24 cellular contexts compared by ENCODE assay signal in the genomic region with DNA sequence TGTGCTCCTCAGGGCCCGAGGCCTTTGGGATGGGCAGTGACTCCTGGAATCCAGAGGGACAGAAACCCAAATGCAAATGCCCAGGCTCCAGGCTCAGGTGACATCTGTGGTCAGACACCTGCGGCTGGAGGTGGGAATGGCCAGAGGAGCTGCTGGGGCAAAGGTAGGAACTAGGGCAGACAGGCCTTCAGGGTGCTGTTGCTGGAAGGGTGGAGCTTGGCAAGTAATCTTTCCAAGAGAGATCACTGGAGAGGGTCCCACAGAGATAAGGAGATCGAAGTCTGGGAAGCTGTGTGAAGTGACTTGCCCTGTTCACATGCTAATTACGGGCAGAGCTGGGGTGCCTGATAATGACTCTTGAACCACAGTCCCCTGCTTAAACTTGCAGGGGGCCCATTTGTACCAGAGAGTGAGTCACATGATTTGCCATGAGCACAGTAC.
DNase-seq lines count a peak whose midpoint lies in the region; TF ChIP-seq lines count a peak whose summit lies in the region.
"Had no signal": no experiment of that assay in that cellular context is flagged by ENCODE, and none has a peak within 500 bp of the region (broad histone marks: within the 10 kb centered on the region; RNA-seq: fewer than 3 reads in every experiment).

No MANE protein-coding gene starts in this region.

- no peaks in the 10 kb centered on the region for H3K9me3 ChIP-seq in HUES6 (ENCODE audit: control insufficient read depth, insufficient read depth, low read depth, low read length)
- no peaks in the 10 kb centered on the region for H3K9me3 ChIP-seq in endodermal cell (ENCODE audit: control insufficient read depth, low read length)
- H3K9me3 ChIP-seq in liver (ENCODE audit: control insufficient read depth in 4 of 4, low read length in 3 of 4): no peaks in the 10 kb centered on the region
- H3K9me3 ChIP-seq: BLaER1 treated with 17β-estradiol and CSF1 and Interleukin-3, amounts not matched to agents 10 nM and 100 nM had no signal

- H3K9ac ChIP-seq in HUES6 (ENCODE audit: low read length) (no peak overlapping the region), endodermal cell (ENCODE audit: extremely low read depth, low read length, poor library complexity, severe bottlenecking) (no peak overlapping the region), liver (ENCODE audit: low read depth in 1 of 2, low read length in 2 of 2) (no peak overlapping the region)
- H3K9ac ChIP-seq: BLaER1 treated with 17β-estradiol and CSF1 and Interleukin-3, amounts not matched to agents 10 nM and 100 nM had no signal

- H3K4me3 ChIP-seq in HUES6 (ENCODE audit: low read depth, low read length): no peak overlapping the region
- H3K4me3 ChIP-seq in endodermal cell (ENCODE audit: low read length): no peak overlapping the region
- peak overlapping the region in 2 of 3 donors; percentile 39 to 46 for H3K4me3 ChIP-seq in liver (ENCODE audit: low read depth in 1 of 3, low read length in 3 of 3)
- H3K4me3 ChIP-seq: BLaER1 treated with 17β-estradiol and CSF1 and Interleukin-3, amounts not matched to agents 10 nM and 100 nM had no signal

- no peak overlapping the region for H3K4me3 Mint-ChIP-seq in endodermal cell
- H3K4me3 Mint-ChIP-seq in progenitor cell of endocrine pancreas (ENCODE audit: low read depth): no peak overlapping the region
- H3K4me3 Mint-ChIP-seq in activated T-helper 1 cell treated with anti-CD3 and anti-CD28 coated beads, Interleukin-12 subunit alpha, Interleukin-12 subunit beta, Interleukin-2, Interleukin-4 antibody, amounts not matched to agents 30 ng/mL and 10 ng/mL and 1 ng/mL, durations not matched to agents 14 hours and 24 hours and 36 hours: no peak overlapping the region
- H3K4me3 Mint-ChIP-seq: activated B cell treated with CpG ODN at 0.5 μM for 24 hours; activated CD8-positive, alpha-beta memory T cell treated with anti-CD3 and anti-CD28 coated beads, Interleukin-2, amount 10 ng/mL, durations not matched to agents 7 days and 5 days; activated naive CD4-positive, alpha-beta T cell treated with anti-CD3 and anti-CD28 coated beads for 36 hours; activated T-cell treated with anti-CD3 and anti-CD28 coated beads, Interleukin-2, amount 50 U/mL, for 72 hours; naive thymus-derived CD4-positive, alpha-beta T cell; type B pancreatic cell had no signal

- DNase-seq in endodermal cell (peak; percentile 74), progenitor cell of endocrine pancreas (ENCODE audit: low spot score, unreplicated experiment) (no peak), A172 (ENCODE audit: low spot score) (no peak), GM19240 (ENCODE audit: insufficient read length, low spot score) (no peak)
- DNase-seq in activated T-helper 1 cell treated with anti-CD3 and anti-CD28 coated beads, Interleukin-12 subunit alpha, Interleukin-12 subunit beta, Interleukin-2, Interleukin-4 antibody, amounts not matched to agents 30 ng/mL and 10 ng/mL and 1 ng/mL, durations not matched to agents 14 hours and 24 hours and 36 hours (ENCODE audit: low spot score): no peak
- DNase-seq: activated B cell treated with CpG ODN at 0.5 μM for 24 hours; activated CD8-positive, alpha-beta memory T cell treated with anti-CD3 and anti-CD28 coated beads, Interleukin-2, amount 10 ng/mL, durations not matched to agents 7 days and 5 days; activated naive CD4-positive, alpha-beta T cell treated with anti-CD3 and anti-CD28 coated beads for 36 hours; activated T-cell treated with anti-CD3 and anti-CD28 coated beads, Interleukin-2, amount 50 U/mL, for 72 hours; DMS79 treated with DMSO at 0.1 percent for 48 hours; glutamatergic neuron; left cardiac atrium; naive thymus-derived CD4-positive, alpha-beta T cell; NCI-H1048; NCI-H187; NCI-H526; stimulated activated CD4-positive, alpha-beta T cell treated with anti-CD3 and anti-CD28 coated beads, Interleukin-2, amount 100 ng/mL, for 48 hours; SW 1271; T-helper 9 cell had no signal

- peaks cover 27% of the 10 kb centered on the region for H3K27me3 Mint-ChIP-seq in endodermal cell (ENCODE audit: insufficient read depth)
- peaks cover 7% of the 10 kb centered on the region for H3K27me3 Mint-ChIP-seq in progenitor cell of endocrine pancreas
- peaks cover 7% of the 10 kb centered on the region for H3K27me3 Mint-ChIP-seq in activated T-helper 1 cell treated with anti-CD3 and anti-CD28 coated beads, Interleukin-12 subunit alpha, Interleukin-12 subunit beta, Interleukin-2, Interleukin-4 antibody, amounts not matched to agents 30 ng/mL and 10 ng/mL and 1 ng/mL, durations not matched to agents 14 hours and 24 hours and 36 hours (ENCODE audit: insufficient read depth)

- H3K27ac ChIP-seq in HUES6 (ENCODE audit: low read depth, low read length) (0 out of 2 replicates have a peak overlapping the region, but pooled peaks have one; percentile 14), endodermal cell (ENCODE audit: low read depth, low read length) (no peak overlapping the region), liver (ENCODE audit: low read depth in 1 of 2, low read length in 2 of 2) (peak overlapping the region; percentile 53 to 57)
- H3K27ac ChIP-seq: BLaER1 treated with 17β-estradiol and CSF1 and Interleukin-3, amounts not matched to agents 10 nM and 100 nM had no signal

- TF ChIP-seq CTCF in endodermal cell (conservative IDR thresholded peaks at IDR 0.05) (no peak), liver (IDR thresholded peaks at IDR 0.05; ENCODE audit: low read depth, low read length, missing input control) (peak; percentile 3), progenitor cell of endocrine pancreas (IDR thresholded peaks at IDR 0.05; ENCODE audit: unreplicated experiment) (no peak)

- H3K4me1 Mint-ChIP-seq in endodermal cell: peaks cover 32% of the 10 kb centered on the region
- H3K4me1 Mint-ChIP-seq in progenitor cell of endocrine pancreas (ENCODE audit: low read depth): peaks cover 31% of the 10 kb centered on the region
- no peaks in the 10 kb centered on the region for H3K4me1 Mint-ChIP-seq in activated T-helper 1 cell treated with anti-CD3 and anti-CD28 coated beads, Interleukin-12 subunit alpha, Interleukin-12 subunit beta, Interleukin-2, Interleukin-4 antibody, amounts not matched to agents 30 ng/mL and 10 ng/mL and 1 ng/mL, durations not matched to agents 14 hours and 24 hours and 36 hours (ENCODE audit: low read depth)
- H3K4me1 Mint-ChIP-seq: activated B cell treated with CpG ODN at 0.5 μM for 24 hours; activated CD8-positive, alpha-beta memory T cell treated with anti-CD3 and anti-CD28 coated beads, Interleukin-2, amount 10 ng/mL, durations not matched to agents 7 days and 5 days; naive thymus-derived CD4-positive, alpha-beta T cell had no signal

- intact Hi-C loops in activated T-helper 1 cell treated with anti-CD3 and anti-CD28 coated beads, Interleukin-12 subunit alpha, Interleukin-12 subunit beta, Interleukin-2, Interleukin-4 antibody, amounts not matched to agents 30 ng/mL and 10 ng/mL and 1 ng/mL, durations not matched to agents 14 hours and 24 hours and 36 hours (cut with micrococcal nuclease): no loop called here

- no peak for TF ChIP-seq RAD21 in liver (IDR thresholded peaks at IDR 0.05)

- H3K36me3 ChIP-seq in HUES6 (ENCODE audit: control insufficient read depth, insufficient read depth, low read length) (no peaks in the 10 kb centered on the region), endodermal cell (ENCODE audit: control insufficient read depth, insufficient read depth, low read length) (no peaks in the 10 kb centered on the region), liver (ENCODE audit: control insufficient read depth in 4 of 4, insufficient read depth in 3 of 4, low read depth in 1 of 4, low read length in 3 of 4) (no peaks in the 10 kb centered on the region)
- H3K36me3 ChIP-seq: BLaER1 treated with 17β-estradiol and CSF1 and Interleukin-3, amounts not matched to agents 10 nM and 100 nM had no signal

- no peaks in the 10 kb centered on the region for H3K9me3 Mint-ChIP-seq in endodermal cell
- no peaks in the 10 kb centered on the region for H3K9me3 Mint-ChIP-seq in progenitor cell of endocrine pancreas (ENCODE audit: low read depth)
- H3K9me3 Mint-ChIP-seq in activated T-helper 1 cell treated with anti-CD3 and anti-CD28 coated beads, Interleukin-12 subunit alpha, Interleukin-12 subunit beta, Interleukin-2, Interleukin-4 antibody, amounts not matched to agents 30 ng/mL and 10 ng/mL and 1 ng/mL, durations not matched to agents 14 hours and 24 hours and 36 hours: no peaks in the 10 kb centered on the region
- H3K9me3 Mint-ChIP-seq: activated B cell treated with CpG ODN at 0.5 μM for 24 hours; activated naive CD4-positive, alpha-beta T cell treated with anti-CD3 and anti-CD28 coated beads for 36 hours; activated T-cell treated with anti-CD3 and anti-CD28 coated beads, Interleukin-2, amount 50 U/mL, for 72 hours; naive thymus-derived CD4-positive, alpha-beta T cell; type B pancreatic cell had no signal

- H3K27ac Mint-ChIP-seq in endodermal cell: no peak overlapping the region
- H3K27ac Mint-ChIP-seq in progenitor cell of endocrine pancreas: peak overlapping the region; percentile 69
- no peak overlapping the region for H3K27ac Mint-ChIP-seq in activated T-helper 1 cell treated with anti-CD3 and anti-CD28 coated beads, Interleukin-12 subunit alpha, Interleukin-12 subunit beta, Interleukin-2, Interleukin-4 antibody, amounts not matched to agents 30 ng/mL and 10 ng/mL and 1 ng/mL, durations not matched to agents 14 hours and 24 hours and 36 hours
- H3K27ac Mint-ChIP-seq: activated B cell treated with CpG ODN at 0.5 μM for 24 hours; activated CD8-positive, alpha-beta memory T cell treated with anti-CD3 and anti-CD28 coated beads, Interleukin-2, amount 10 ng/mL, durations not matched to agents 7 days and 5 days; activated naive CD4-positive, alpha-beta T cell treated with anti-CD3 and anti-CD28 coated beads for 36 hours; activated T-cell treated with anti-CD3 and anti-CD28 coated beads, Interleukin-2, amount 50 U/mL, for 72 hours; type B pancreatic cell had no signal

- H3K27me3 ChIP-seq in HUES6 (ENCODE audit: control insufficient read depth, insufficient read depth, low read length): no peaks in the 10 kb centered on the region
- no peaks in the 10 kb centered on the region for H3K27me3 ChIP-seq in endodermal cell (ENCODE audit: control insufficient read depth, insufficient read depth, low read length, poor library complexity, severe bottlenecking)
- no peaks in the 10 kb centered on the region for H3K27me3 ChIP-seq in liver (ENCODE audit: control insufficient read depth in 4 of 4, insufficient read depth in 4 of 4, low read length in 3 of 4)
- H3K27me3 ChIP-seq: BLaER1 treated with 17β-estradiol and CSF1 and Interleukin-3, amounts not matched to agents 10 nM and 100 nM had no signal

- H3K4me1 ChIP-seq in HUES6 (ENCODE audit: control insufficient read depth, insufficient read depth, low read length): peaks cover 27% of the 10 kb centered on the region
- H3K4me1 ChIP-seq in endodermal cell (ENCODE audit: control insufficient read depth, insufficient read depth, low read length): peaks cover 8% of the 10 kb centered on the region
- H3K4me1 ChIP-seq in liver (ENCODE audit: control insufficient read depth in 4 of 4, insufficient read depth in 4 of 4, low read length in 3 of 4): peaks cover 18 to 47% (median 31%) of the 10 kb centered on the region in 4 donors

- WGBS in endodermal cell (ENCODE audit: insufficient coverage in 1 of 2, insufficient read length in 1 of 2), 2 experiments: 51 to 71% methylated on average over 3 to 4 of the region's 4 CpGs
- 28% methylated on average over 4 of the region's 4 CpGs for WGBS in liver

- H3K36me3 Mint-ChIP-seq in endodermal cell (ENCODE audit: low read depth) (no peaks in the 10 kb centered on the region), progenitor cell of endocrine pancreas (ENCODE audit: insufficient read depth) (no peaks in the 10 kb centered on the region)
- H3K36me3 Mint-ChIP-seq in activated T-helper 1 cell treated with anti-CD3 and anti-CD28 coated beads, Interleukin-12 subunit alpha, Interleukin-12 subunit beta, Interleukin-2, Interleukin-4 antibody, amounts not matched to agents 30 ng/mL and 10 ng/mL and 1 ng/mL, durations not matched to agents 14 hours and 24 hours and 36 hours (ENCODE audit: low read depth): no peaks in the 10 kb centered on the region
- H3K36me3 Mint-ChIP-seq: activated CD8-positive, alpha-beta memory T cell treated with anti-CD3 and anti-CD28 coated beads, Interleukin-2, amount 10 ng/mL, durations not matched to agents 7 days and 5 days; brain; naive thymus-derived CD4-positive, alpha-beta T cell; type B pancreatic cell had no signal

Comparison
In these comparisons a context has a peak if more than half of its experiments do, and no peak if none do; other contexts are left out.
1. H3K4me3 ChIP-seq: peak in liver (2 of 3); none in HUES6 (single experiment) and endodermal cell (single experiment).